1 cellular context compared by ENCODE assay signal in genomic region chr3:124747111-124747981, GRCh38.
TF ChIP-seq lines count a peak whose summit lies in the region.

No MANE protein-coding gene starts in this region.

TF ChIP-seq in GM23338, 12 proteins besides CTCF, POLR2A, EP300 and RAD21 (continued from another document):
- TF ChIP-seq ZNF462 (CRISPR knock-in tag; IDR thresholded peaks at IDR 0.05): no peak
- no peak for TF ChIP-seq ETS1 (IDR thresholded peaks at IDR 0.05)
- no peak for TF ChIP-seq EZH2phosphoT487 (IDR thresholded peaks at IDR 0.05; ENCODE audit: unreplicated experiment)
TF ChIP-seq in GM23338: peak in this region for 0.
